In genomic region chr15:98906712-98907083, GRCh38 we compare ENCODE assay signal across 12 cellular contexts.
DNase-seq lines count a peak whose midpoint lies in the region; ATAC-seq, FAIRE-seq and TF ChIP-seq lines count a peak whose summit lies in the region.
"Had no signal": no experiment of that assay in that cellular context is flagged by ENCODE, and none has a peak within 500 bp of the region (broad histone marks: within the 10 kb centered on the region; RNA-seq: fewer than 3 reads in every experiment).

No MANE protein-coding gene starts in this region.

- DNase-seq in NCI-H69 (lab: John Stamatoyannopoulos, UW): peak; percentile 3
- DNase-seq in dermis blood vessel endothelial cell: peak; percentile 64
- DNase-seq in lung (ENCODE audit: low spot score): peak; percentile 48
- DNase-seq in urothelium cell line (ENCODE audit: low spot score): peak; percentile 52
- no peak for DNase-seq in T-helper 2 cell
- DNase-seq in pons (ENCODE audit: low spot score): no peak
- DNase-seq in stimulated activated CD4-positive, alpha-beta T cell treated with anti-CD3 and anti-CD28 coated beads, Interleukin-4, amount 100 ng/mL, for 24 hours: no peak
- DNase-seq: activated CD4-positive, CD25-positive, alpha-beta regulatory T cell; colonic mucosa; stimulated activated CD4-positive, alpha-beta T cell treated with anti-CD3 and anti-CD28 coated beads, Interleukin-2, amount 100 ng/mL, for 48 hours had no signal

- peak; percentile 39 for ATAC-seq in lung (ENCODE audit: insufficient read depth, low FRiP score)

- peaks cover 3 to 17% of the 10 kb centered on the region in 2 donors for H3K36me3 ChIP-seq in lung (ENCODE audit: control insufficient read depth in 2 of 2, insufficient read depth in 2 of 2, low read length in 2 of 2)

- H3K27me3 ChIP-seq in lung (ENCODE audit: control insufficient read depth, insufficient read depth): no peaks in the 10 kb centered on the region
- H3K27me3 ChIP-seq: colonic mucosa had no signal

- FAIRE-seq in urothelium cell line (lab: Jason Lieb, UNC): no peak
- FAIRE-seq: G401.6, HepG2 had no signal

- no peaks in the 10 kb centered on the region for H3K9me3 ChIP-seq in lung (ENCODE audit: control insufficient read depth in 2 of 2, insufficient read depth in 1 of 2, low read length in 1 of 2)
- H3K9me3 ChIP-seq: colonic mucosa had no signal

- H3K27ac ChIP-seq in lung (ENCODE audit: low read depth in 1 of 2, low read length in 1 of 2): peak overlapping the region; percentile 28 to 60
- H3K27ac ChIP-seq: colonic mucosa had no signal

- H3K4me3 ChIP-seq in lung: no peak overlapping the region
- H3K4me3 ChIP-seq: colonic mucosa had no signal

- peaks cover 5 to 8% of the 10 kb centered on the region in 2 donors for H3K4me1 ChIP-seq in lung (ENCODE audit: control insufficient read depth in 2 of 2, insufficient read depth in 2 of 2, low read length in 2 of 2)
- H3K4me1 ChIP-seq: colonic mucosa had no signal

- 46 to 69% methylated on average over 6 of the region's 6 CpGs for WGBS in lung, 2 donors

- TF ChIP-seq CTCF in lung (IDR thresholded peaks at IDR 0.05; ENCODE audit: control extremely low read depth, extremely low read depth): no peak

Comparison
In these comparisons a context has a peak if more than half of its experiments do, and no peak if none do; other contexts are left out.
1. DNase-seq: peak in NCI-H69 (single experiment), dermis blood vessel endothelial cell (single experiment), lung (single experiment) and urothelium cell line (single experiment); none in T-helper 2 cell (0 of 5), pons (single experiment) and stimulated activated CD4-positive, alpha-beta T cell treated with anti-CD3 and anti-CD28 coated beads, Interleukin-4, amount 100 ng/mL, for 24 hours (single experiment).